Comparison of ENCODE assay signal across 35 cellular contexts in genomic region chrX:14564058-14564457, GRCh38. TPM values are rescaled to one million over a fixed set of nuclear protein-coding genes. Genes with fewer than 3 reads are reported as not detected.
DNase-seq lines count a peak whose midpoint lies in the region; ATAC-seq, FAIRE-seq and TF ChIP-seq lines count a peak whose summit lies in the region.
"Had no signal": no experiment of that assay in that cellular context is flagged by ENCODE, and none has a peak within 500 bp of the region (broad histone marks: within the 10 kb centered on the region; RNA-seq: fewer than 3 reads in every experiment).

No MANE protein-coding gene starts in this region.

- no peaks in the 10 kb centered on the region for H3K27me3 ChIP-seq in astrocyte (ENCODE audit: insufficient read depth, low read length)
- H3K27me3 ChIP-seq: BE2C had no signal

- H3K4me2 ChIP-seq in astrocyte (ENCODE audit: low read length): no peak overlapping the region
- H3K4me2 ChIP-seq: A549; BLaER1; BLaER1 treated with 17β-estradiol and CSF1 and Interleukin-3, amounts not matched to agents 10 nM and 100 nM had no signal

- no peaks in the 10 kb centered on the region for H3K36me3 ChIP-seq in HEK293 (ENCODE audit: control insufficient read depth in 2 of 2, insufficient read depth in 1 of 2, low read length in 2 of 2)
- H3K36me3 ChIP-seq in astrocyte (ENCODE audit: insufficient read depth, low read length): no peaks in the 10 kb centered on the region
- H3K36me3 ChIP-seq: BE2C; BLaER1; BLaER1 treated with 17β-estradiol and CSF1 and Interleukin-3, amounts not matched to agents 10 nM and 100 nM had no signal

- POLR2A ChIA-PET in HEK293 (lab: Yijun Ruan, JAX): no interaction called here

- no peak overlapping the region for H3K27ac Mint-ChIP-seq in astrocyte (ENCODE audit: unreplicated experiment)
- H3K27ac Mint-ChIP-seq: B cell; CD14-positive monocyte; CD4-positive, alpha-beta memory T cell; CD4-positive, alpha-beta T cell; CD4-positive, CD25-positive, alpha-beta regulatory T cell; CD8-positive, alpha-beta memory T cell; CD8-positive, alpha-beta T cell had no signal

- no peaks in the 10 kb centered on the region for H3K36me3 Mint-ChIP-seq in astrocyte (ENCODE audit: low read depth, unreplicated experiment)
- H3K36me3 Mint-ChIP-seq: CD14-positive monocyte; CD4-positive, alpha-beta memory T cell; CD4-positive, CD25-positive, alpha-beta regulatory T cell; CD8-positive, alpha-beta memory T cell; CD8-positive, alpha-beta T cell had no signal

- CTCF ChIA-PET in HEK293 (lab: Yijun Ruan, JAX): interaction anchor here (0.7 kb wide), 1 partner anchor 610 kb away, joined by 3 read pairs; no protein-coding TSS in a partner anchor

- no peaks in the 10 kb centered on the region for H4K20me1 ChIP-seq in astrocyte (ENCODE audit: insufficient read depth, low read length)
- H4K20me1 ChIP-seq: BLaER1; BLaER1 treated with 17β-estradiol and CSF1 and Interleukin-3, amounts not matched to agents 10 nM and 100 nM had no signal

- H3K4me3 Mint-ChIP-seq in astrocyte (ENCODE audit: unreplicated experiment): no peak overlapping the region
- H3K4me3 Mint-ChIP-seq: B cell; CD14-positive monocyte; CD4-positive, alpha-beta memory T cell; CD4-positive, alpha-beta T cell; CD4-positive, CD25-positive, alpha-beta regulatory T cell; CD8-positive, alpha-beta memory T cell; CD8-positive, alpha-beta T cell had no signal

- DNase-seq in astrocyte (ENCODE audit: low read depth): no peak
- DNase-seq: 8988T; ACHN; AML-193; BE2C; C1 segment of cervical spinal cord; Caco-2; Calu3; CD4-positive, alpha-beta memory T cell; CD4-positive, alpha-beta T cell; CD4-positive, CD25-positive, alpha-beta regulatory T cell; CD8-positive, alpha-beta memory T cell; CD8-positive, alpha-beta T cell; COR-L47; DMS 273 treated with DMSO at 0.1 percent for 48 hours; DMS153; DMS53; DMS79; DMS79 treated with DMSO at 0.1 percent for 48 hours; DND-41; EL had no signal

- FAIRE-seq in astrocyte (lab: Jason Lieb, UNC): peak; percentile 83
- FAIRE-seq: D721Med had no signal

- ATAC-seq in GM19328 (IDR thresholded peaks at IDR 0.05; ENCODE audit: unreplicated experiment) (no peak), HG03571 (IDR thresholded peaks at IDR 0.05; ENCODE audit: unreplicated experiment) (no peak)
- ATAC-seq: A549; CD8-positive, alpha-beta T cell had no signal

- H2AFZ ChIP-seq in astrocyte (ENCODE audit: low read depth, low read length): no peak overlapping the region

- no peak overlapping the region for H3K9ac ChIP-seq in astrocyte (ENCODE audit: low read length)
- H3K9ac ChIP-seq: BLaER1; BLaER1 treated with 17β-estradiol and CSF1 and Interleukin-3, amounts not matched to agents 10 nM and 100 nM had no signal

- H3K4me3 ChIP-seq in HEK293 (ENCODE audit: low read depth, low read length): no peak overlapping the region
- H3K4me3 ChIP-seq in astrocyte (ENCODE audit: insufficient read depth, low read depth, low read length): no peak overlapping the region
- H3K4me3 ChIP-seq: A549; BLaER1; BLaER1 treated with 17β-estradiol and CSF1 and Interleukin-3, amounts not matched to agents 10 nM and 100 nM had no signal

- peaks cover 14% of the 10 kb centered on the region for H3K9me3 Mint-ChIP-seq in astrocyte (ENCODE audit: unreplicated experiment)
- H3K9me3 Mint-ChIP-seq: CD4-positive, alpha-beta T cell had no signal

- no peak overlapping the region for H3K27ac ChIP-seq in HEK293 (ENCODE audit: extremely low read depth, low read depth, low read length)
- no peak overlapping the region for H3K27ac ChIP-seq in astrocyte (ENCODE audit: low read depth, low read length)
- H3K27ac ChIP-seq: 22Rv1; A549; BLaER1; BLaER1 treated with 17β-estradiol and CSF1 and Interleukin-3, amounts not matched to agents 10 nM and 100 nM; C4-2B had no signal

- TF ChIP-seq CTCF in HEK293 (tag by site-specific recombination; IDR thresholded peaks at IDR 0.05): no peak
- no peak for TF ChIP-seq CTCF in astrocyte (IDR thresholded peaks at IDR 0.05; ENCODE audit: insufficient read depth, low read depth, low read length)

- no peaks in the 10 kb centered on the region for H3K4me1 Mint-ChIP-seq in astrocyte (ENCODE audit: low read depth, unreplicated experiment)
- H3K4me1 Mint-ChIP-seq: B cell; CD14-positive monocyte; CD4-positive, alpha-beta memory T cell; CD4-positive, CD25-positive, alpha-beta regulatory T cell; CD8-positive, alpha-beta memory T cell had no signal

- no peaks in the 10 kb centered on the region for H3K27me3 Mint-ChIP-seq in astrocyte (ENCODE audit: low read depth, unreplicated experiment)
- H3K27me3 Mint-ChIP-seq: CD4-positive, alpha-beta T cell; CD4-positive, CD25-positive, alpha-beta regulatory T cell had no signal

- H3K4me1 ChIP-seq in HEK293 (ENCODE audit: control insufficient read depth, insufficient read depth, low read length) (no peaks in the 10 kb centered on the region), astrocyte (ENCODE audit: insufficient read depth, low read length) (no peaks in the 10 kb centered on the region)
- H3K4me1 ChIP-seq: A549; BE2C; BLaER1; BLaER1 treated with 17β-estradiol and CSF1 and Interleukin-3, amounts not matched to agents 10 nM and 100 nM; Caco-2 had no signal

- H3K9me3 ChIP-seq in HEK293 (ENCODE audit: control insufficient read depth, insufficient read depth, low read depth, low read length) (peaks cover 7% of the 10 kb centered on the region), astrocyte (ENCODE audit: insufficient read depth, low read depth, low read length) (no peaks in the 10 kb centered on the region)
- H3K9me3 ChIP-seq: A549, BE2C, BLaER1, Caco-2 had no signal

- no peaks in the 10 kb centered on the region for H3K79me2 ChIP-seq in astrocyte (ENCODE audit: insufficient read depth, low read length)

TF ChIP-seq in HEK293, 187 proteins besides CTCF, POLR2A, EP300 and RAD21:
- TF ChIP-seq ZFP41 (tag by site-specific recombination; IDR thresholded peaks at IDR 0.05; ENCODE audit: borderline replicate concordance): no peak
- TF ChIP-seq ZNF791 (tag by site-specific recombination; IDR thresholded peaks at IDR 0.05): peak; percentile 95
- no peak for TF ChIP-seq GLIS2 (tag by site-specific recombination; IDR thresholded peaks at IDR 0.05)
- TF ChIP-seq ZNF138 (tag by site-specific recombination; IDR thresholded peaks at IDR 0.05; ENCODE audit: borderline replicate concordance): no peak
- no peak for TF ChIP-seq ZNF660 (tag by site-specific recombination; IDR thresholded peaks at IDR 0.05)
- peak; percentile 62 for TF ChIP-seq SETDB1 (IDR thresholded peaks at IDR 0.05; ENCODE audit: insufficient read length, low read length)
TF ChIP-seq in HEK293: peak in this region for 2.

RNA-seq across cellular contexts. Expression of gene GLRA2, which starts 34.7 kb away (rescaled TPM):
- not detected in 2 replicates for total RNA-seq in astrocyte
- total RNA-seq: A172; A673; B cell; Caco-2; Calu3; CD4-positive, alpha-beta memory T cell; CD4-positive, alpha-beta T cell; CD4-positive, CD25-positive, alpha-beta regulatory T cell; CD8-positive, alpha-beta memory T cell; CD8-positive, alpha-beta T cell; Daoy had no signal
